Comparison of ENCODE assay signal across 1 cellular context in genomic region chr2:47236503-47237215, GRCh38.
TF ChIP-seq lines count a peak whose summit lies in the region.

No MANE protein-coding gene starts in this region.

TF ChIP-seq in HepG2, 621 proteins besides CTCF, POLR2A, EP300 and RAD21:
- TF ChIP-seq SMAD1 (CRISPR knock-in tag; IDR thresholded peaks at IDR 0.05; ENCODE audit: borderline replicate concordance, low read depth) (no peak), EZH2 (conservative IDR thresholded peaks at IDR 0.05; ENCODE audit: low read depth, low read length) (0 out of 2 replicates have a peak, but pooled peaks have one; percentile 37), POGZ (CRISPR knock-in tag; IDR thresholded peaks at IDR 0.05) (no peak)
TF ChIP-seq in HepG2: peak in this region for 1.
